In genomic region chr16:14492614-14493013, GRCh38 we compare ENCODE assay signal across 18 cellular contexts.
"Had no signal": no experiment of that assay in that cellular context is flagged by ENCODE, and none has a peak within 500 bp of the region (broad histone marks: within the 10 kb centered on the region; RNA-seq: fewer than 3 reads in every experiment).

No MANE protein-coding gene starts in this region.

- H3K27me3 ChIP-seq: gastroesophageal sphincter, heart right ventricle, right atrium auricular region had no signal

- H3K4me3 Mint-ChIP-seq: activated naive CD4-positive, alpha-beta T cell treated with anti-CD3 and anti-CD28 coated beads for 36 hours; activated naive CD8-positive, alpha-beta T cell treated with anti-CD3 and anti-CD28 coated beads, Interleukin-2, amount 50 U/mL, for 24 hours; stimulated activated naive CD8-positive, alpha-beta T cell treated with anti-CD3 and anti-CD28 coated beads, Interleukin-15, amount 100 ng/mL, for 72 hours; T-helper 2 cell treated with Interferon-gamma antibody and Interleukin-4, amounts not matched to agents 5 μg/mL and 100 μg/mL, for 36 hours had no signal

- H3K27me3 Mint-ChIP-seq: activated naive CD8-positive, alpha-beta T cell treated with anti-CD3 and anti-CD28 coated beads, Interleukin-2, amount 50 U/mL, for 24 hours; stimulated activated naive CD8-positive, alpha-beta T cell treated with anti-CD3 and anti-CD28 coated beads, Interleukin-15, amount 100 ng/mL, for 72 hours had no signal

- H3K27ac Mint-ChIP-seq: activated naive CD4-positive, alpha-beta T cell treated with anti-CD3 and anti-CD28 coated beads for 36 hours; activated naive CD8-positive, alpha-beta T cell treated with anti-CD3 and anti-CD28 coated beads, Interleukin-2, amount 50 U/mL, for 24 hours; activated T-helper 2 cell treated with anti-CD3 and anti-CD28 coated beads, Interferon-gamma antibody, Interleukin-2, Interleukin-4, amounts not matched to agents 10 μg/mL and 5 μg/mL and 100 μg/mL, durations not matched to agents 14 hours and 24 hours and 36 hours; T-helper 2 cell treated with Interferon-gamma antibody and Interleukin-4, amounts not matched to agents 5 μg/mL and 100 μg/mL, for 36 hours had no signal

- H3K9me3 Mint-ChIP-seq: activated naive CD4-positive, alpha-beta T cell treated with anti-CD3 and anti-CD28 coated beads for 36 hours; activated naive CD8-positive, alpha-beta T cell treated with anti-CD3 and anti-CD28 coated beads, Interleukin-2, amount 50 U/mL, for 24 hours; activated T-helper 2 cell treated with anti-CD3 and anti-CD28 coated beads, Interferon-gamma antibody, Interleukin-2, Interleukin-4, amounts not matched to agents 10 μg/mL and 5 μg/mL and 100 μg/mL, durations not matched to agents 14 hours and 24 hours and 36 hours; stimulated activated naive CD8-positive, alpha-beta T cell treated with anti-CD3 and anti-CD28 coated beads, Interleukin-15, amount 100 ng/mL, for 72 hours; T-helper 2 cell treated with Interferon-gamma antibody and Interleukin-4, amounts not matched to agents 5 μg/mL and 100 μg/mL, for 36 hours had no signal

- H3K9me3 ChIP-seq: gastroesophageal sphincter, heart right ventricle, lower lobe of right lung, right atrium auricular region, thoracic aorta had no signal

- H3K27ac ChIP-seq: epithelial cell of prostate, gastroesophageal sphincter, lower lobe of right lung, right atrium auricular region, thoracic aorta had no signal

- H3K4me3 ChIP-seq: gastroesophageal sphincter, heart right ventricle, lower lobe of right lung, right atrium auricular region, skin epidermis, thoracic aorta had no signal

- ATAC-seq: activated naive CD8-positive, alpha-beta T cell treated with anti-CD3 and anti-CD28 coated beads, Interleukin-2, amount 50 U/mL, for 24 hours; gastroesophageal sphincter; heart right ventricle; left colon; lower lobe of right lung; stimulated activated naive CD8-positive, alpha-beta T cell treated with anti-CD3 and anti-CD28 coated beads, Interleukin-15, amount 100 ng/mL, for 72 hours had no signal

- H3K36me3 ChIP-seq: gastroesophageal sphincter, heart right ventricle, lower lobe of right lung, right atrium auricular region, thoracic aorta had no signal

- DNase-seq: activated naive CD4-positive, alpha-beta T cell treated with anti-CD3 and anti-CD28 coated beads for 36 hours; activated naive CD8-positive, alpha-beta T cell treated with anti-CD3 and anti-CD28 coated beads, Interleukin-2, amount 50 U/mL, for 24 hours; activated T-cell treated with anti-CD3 and anti-CD28 coated beads for 4 hours; aorta; cortex of kidney; effector CD4-positive, alpha-beta T cell; heart right ventricle; left colon; lower lobe of right lung; midbrain; stimulated activated naive CD8-positive, alpha-beta T cell treated with anti-CD3 and anti-CD28 coated beads, Interleukin-15, amount 100 ng/mL, for 72 hours had no signal
